25 cellular contexts compared by ENCODE assay signal in genomic region chr18:48893061-48893558, GRCh38. TPM values are rescaled to one million over a fixed set of nuclear protein-coding genes. Genes with fewer than 3 reads are reported as not detected.
DNase-seq lines count a peak whose midpoint lies in the region; ATAC-seq and TF ChIP-seq lines count a peak whose summit lies in the region.
"Had no signal": no experiment of that assay in that cellular context is flagged by ENCODE, and none has a peak within 500 bp of the region (broad histone marks: within the 10 kb centered on the region; RNA-seq: fewer than 3 reads in every experiment).

No MANE protein-coding gene starts in this region.

- H3K4me3 Mint-ChIP-seq in GM23338: no peak overlapping the region
- no peak overlapping the region for H3K4me3 Mint-ChIP-seq in chondrocyte (ENCODE audit: unreplicated experiment)
- H3K4me3 Mint-ChIP-seq in nephron: peak overlapping the region in 1 of 3 experiments; percentile 1
- H3K4me3 Mint-ChIP-seq in CD8-positive, alpha-beta T cell: no peak overlapping the region
- H3K4me3 Mint-ChIP-seq: activated T-cell treated with anti-CD3 and anti-CD28 coated beads, Interleukin-2, amount 50 U/mL, for 24 hours; IgD-negative memory B cell; immature natural killer cell; stimulated activated memory B cell treated with anti-CD40 and anti-IgM and Interleukin-4, amounts not matched to agents 10 μg/mL and 1 μg/mL and 100 μg/mL, for 72 hours had no signal

- DNase-seq in GM23338 (ENCODE audit: low spot score) (no peak), chondrocyte (ENCODE audit: low spot score) (peak; percentile 64), cerebellum (ENCODE audit: low spot score) (no peak), NCI-H69 (lab: John Stamatoyannopoulos, UW) (no peak), activated T-cell treated with anti-CD3 and anti-CD28 coated beads for 4 hours (no peak)
- no peak for DNase-seq in CD8-positive, alpha-beta T cell
- DNase-seq: activated CD4-positive, alpha-beta T cell treated with anti-CD3 and anti-CD28 coated beads, Interleukin-2, amount 50 U/mL, for 1 hour; activated naive CD4-positive, alpha-beta T cell treated with Interleukin-2 at 50 U/mL for 16 hours; activated T-cell treated with anti-CD3 and anti-CD28 coated beads, Interleukin-2, amount 50 U/mL, for 24 hours; amygdala; BE2C; Calu3; effector CD8-positive, alpha-beta T cell; GDM1; immature natural killer cell; mesendoderm; NCI-H1048 had no signal

- no peak for TF ChIP-seq CTCF in GM23338 (conservative IDR thresholded peaks at IDR 0.05; ENCODE audit: low read depth in 2 of 2)
- no peak for TF ChIP-seq CTCF in chondrocyte (IDR thresholded peaks at IDR 0.05)
- no peak for TF ChIP-seq CTCF in nephron (IDR thresholded peaks at IDR 0.05; ENCODE audit: unreplicated experiment in 3 of 3)
- TF ChIP-seq CTCF in CD8-positive, alpha-beta T cell (IDR thresholded peaks at IDR 0.05): no peak

- H3K4me1 ChIP-seq in BLaER1 (peaks cover 67% of the 10 kb centered on the region), GM23338 (ENCODE audit: insufficient read depth) (peaks cover 11% of the 10 kb centered on the region)
- H3K4me1 ChIP-seq in CD8-positive, alpha-beta T cell (ENCODE audit: insufficient read depth, low read length): no peaks in the 10 kb centered on the region
- H3K4me1 ChIP-seq: BE2C, breast epithelium, colonic mucosa had no signal

- H3K9me2 ChIP-seq in GM23338 (ENCODE audit: insufficient read depth): no peaks in the 10 kb centered on the region

- H4K20me1 ChIP-seq in BLaER1: no peaks in the 10 kb centered on the region
- H4K20me1 ChIP-seq in GM23338 (replicated peaks; ENCODE audit: insufficient read depth): no peaks in the 10 kb centered on the region

- H3K4me2 ChIP-seq in BLaER1 (peak overlapping the region; percentile 48), GM23338 (no peak overlapping the region)

- H3K9me3 ChIP-seq in BLaER1: no peaks in the 10 kb centered on the region
- no peaks in the 10 kb centered on the region for H3K9me3 ChIP-seq in CD8-positive, alpha-beta T cell (ENCODE audit: low read length)
- H3K9me3 ChIP-seq: BE2C, breast epithelium, colonic mucosa, transverse colon had no signal

- CTCF ChIA-PET in CD8-positive, alpha-beta T cell (lab: Charles Lee): no interaction called here

- no peak overlapping the region for H3K27ac Mint-ChIP-seq in GM23338
- no peak overlapping the region for H3K27ac Mint-ChIP-seq in chondrocyte (ENCODE audit: unreplicated experiment)
- peak overlapping the region; percentile 49 to 81 (median 69) for H3K27ac Mint-ChIP-seq in nephron
- H3K27ac Mint-ChIP-seq in CD8-positive, alpha-beta T cell: no peak overlapping the region
- H3K27ac Mint-ChIP-seq: activated T-cell treated with anti-CD3 and anti-CD28 coated beads, Interleukin-2, amount 50 U/mL, for 24 hours; stimulated activated memory B cell treated with anti-CD40 and anti-IgM and Interleukin-4, amounts not matched to agents 10 μg/mL and 1 μg/mL and 100 μg/mL, for 72 hours had no signal

- no peaks in the 10 kb centered on the region for H3K36me3 Mint-ChIP-seq in GM23338 (ENCODE audit: low read depth)
- no peaks in the 10 kb centered on the region for H3K36me3 Mint-ChIP-seq in chondrocyte (ENCODE audit: low read depth)
- no peaks in the 10 kb centered on the region for H3K36me3 Mint-ChIP-seq in nephron (ENCODE audit: low read depth)
- H3K36me3 Mint-ChIP-seq in CD8-positive, alpha-beta T cell: no peaks in the 10 kb centered on the region
- H3K36me3 Mint-ChIP-seq: IgD-negative memory B cell; immature natural killer cell; stimulated activated memory B cell treated with anti-CD40 and anti-IgM and Interleukin-4, amounts not matched to agents 10 μg/mL and 1 μg/mL and 100 μg/mL, for 72 hours had no signal

- no peak overlapping the region for H3K4me3 ChIP-seq in BLaER1
- H3K4me3 ChIP-seq in GM23338: no peak overlapping the region
- H3K4me3 ChIP-seq in CD8-positive, alpha-beta T cell (ENCODE audit: low read depth, low read length): no peak overlapping the region
- H3K4me3 ChIP-seq: breast epithelium, colonic mucosa, transverse colon had no signal

- H3K9ac ChIP-seq in BLaER1: no peak overlapping the region

- intact Hi-C loops in CD8-positive, alpha-beta T cell (cut with DNase I, micrococcal nuclease): no loop called here

- no peaks in the 10 kb centered on the region for H3K9me3 Mint-ChIP-seq in GM23338
- H3K9me3 Mint-ChIP-seq in chondrocyte (ENCODE audit: low read depth): no peaks in the 10 kb centered on the region
- H3K9me3 Mint-ChIP-seq in nephron: no peaks in the 10 kb centered on the region
- H3K9me3 Mint-ChIP-seq in CD8-positive, alpha-beta T cell: no peaks in the 10 kb centered on the region
- H3K9me3 Mint-ChIP-seq: activated T-cell treated with anti-CD3 and anti-CD28 coated beads, Interleukin-2, amount 50 U/mL, for 24 hours; IgD-negative memory B cell; immature natural killer cell; stimulated activated memory B cell treated with anti-CD40 and anti-IgM and Interleukin-4, amounts not matched to agents 10 μg/mL and 1 μg/mL and 100 μg/mL, for 72 hours had no signal

- no peaks in the 10 kb centered on the region for H3K36me3 ChIP-seq in BLaER1
- H3K36me3 ChIP-seq in GM23338 (ENCODE audit: insufficient read depth): no peaks in the 10 kb centered on the region
- no peaks in the 10 kb centered on the region for H3K36me3 ChIP-seq in CD8-positive, alpha-beta T cell (ENCODE audit: insufficient read depth, low read length)
- H3K36me3 ChIP-seq: BE2C, breast epithelium, colonic mucosa, transverse colon had no signal

- H3F3A ChIP-seq in GM23338 (replicated peaks; ENCODE audit: low read depth): no peaks in the 10 kb centered on the region

- H2AFZ ChIP-seq in GM23338: peak overlapping the region; percentile 28; the same call in 1 of the 2 replicates

- no peak for ATAC-seq in GM23338
- ATAC-seq in CD8-positive, alpha-beta T cell: no peak
- ATAC-seq: stimulated activated memory B cell treated with anti-CD40 and anti-IgM and Interleukin-4, amounts not matched to agents 10 μg/mL and 1 μg/mL and 100 μg/mL, for 72 hours had no signal

- H3K27me3 ChIP-seq in BLaER1 (no peaks in the 10 kb centered on the region), GM23338 (ENCODE audit: insufficient read depth) (no peaks in the 10 kb centered on the region)
- no peaks in the 10 kb centered on the region for H3K27me3 ChIP-seq in CD8-positive, alpha-beta T cell (ENCODE audit: insufficient read depth, low read length)
- H3K27me3 ChIP-seq: BE2C, breast epithelium, colonic mucosa, transverse colon had no signal

- H3K27me3 Mint-ChIP-seq in GM23338 (ENCODE audit: insufficient read depth, low read depth, poor library complexity) (peaks cover 10% of the 10 kb centered on the region), chondrocyte (ENCODE audit: low read depth) (no peaks in the 10 kb centered on the region), nephron (ENCODE audit: low read depth) (peaks cover 4% of the 10 kb centered on the region)
- no peaks in the 10 kb centered on the region for H3K27me3 Mint-ChIP-seq in CD8-positive, alpha-beta T cell (ENCODE audit: low read depth)
- H3K27me3 Mint-ChIP-seq: activated T-cell treated with anti-CD3 and anti-CD28 coated beads, Interleukin-2, amount 50 U/mL, for 24 hours; IgD-negative memory B cell; stimulated activated memory B cell treated with anti-CD40 and anti-IgM and Interleukin-4, amounts not matched to agents 10 μg/mL and 1 μg/mL and 100 μg/mL, for 72 hours had no signal

- peaks cover 32% of the 10 kb centered on the region for H3K4me1 Mint-ChIP-seq in GM23338
- H3K4me1 Mint-ChIP-seq in chondrocyte (ENCODE audit: low read depth): peaks cover 47% of the 10 kb centered on the region
- H3K4me1 Mint-ChIP-seq in nephron: peaks cover 58% of the 10 kb centered on the region
- peaks cover 2% of the 10 kb centered on the region for H3K4me1 Mint-ChIP-seq in CD8-positive, alpha-beta T cell (ENCODE audit: low read depth)

- H3K27ac ChIP-seq in BLaER1: peak overlapping the region; percentile 58
- H3K27ac ChIP-seq in GM23338 (ENCODE audit: low read depth): no peak overlapping the region
- no peak overlapping the region for H3K27ac ChIP-seq in CD8-positive, alpha-beta T cell (ENCODE audit: low read depth, low read length)
- H3K27ac ChIP-seq: breast epithelium, colonic mucosa, epithelial cell of prostate, transverse colon had no signal

- POLR2A ChIA-PET in CD8-positive, alpha-beta T cell (lab: Charles Lee): no interaction called here

- no peaks in the 10 kb centered on the region for H3K79me2 ChIP-seq in GM23338 (replicated peaks; ENCODE audit: insufficient read depth)

TF ChIP-seq in GM23338, 12 proteins besides CTCF, POLR2A, EP300 and RAD21:
- TF ChIP-seq CREB1 (CRISPR knock-in tag; IDR thresholded peaks at IDR 0.05; ENCODE audit: low read depth): no peak
- no peak for TF ChIP-seq JUNB (IDR thresholded peaks at IDR 0.05; ENCODE audit: unreplicated experiment)

RNA-seq across cellular contexts. Expression of gene SMAD7, which starts 57.7 kb away (rescaled TPM):
- 28.8 and 29.8 TPM in 2 replicates for total RNA-seq in GM23338 (2014; rRNA removed; shearing (Covaris generic))
- 11.8 and 12.0 TPM in 2 replicates for polyA plus RNA-seq in GM23338 (2016; fragmentation: Nextera tagmentation; extraction: Ambion mirVana)
- total RNA-seq in chondrocyte (61.2 to 99.9 TPM (median 70.1 TPM) in 3 replicates), cerebellum (14.9 TPM)
- total RNA-seq in CD8-positive, alpha-beta T cell: 100 to 1,000 TPM; 227 to 236 TPM

Comparison
In these comparisons a context has a peak if more than half of its experiments do, and no peak if none do; other contexts are left out.
1. H3K27ac Mint-ChIP-seq: peak in nephron (3 of 3); none in GM23338 (single experiment), chondrocyte (single experiment) and CD8-positive, alpha-beta T cell (single experiment).